Comparison of ENCODE assay signal across 24 cellular contexts in genomic region chr1:91338501-91338900, GRCh38.
"Had no signal": no experiment of that assay in that cellular context is flagged by ENCODE, and none has a peak within 500 bp of the region (broad histone marks: within the 10 kb centered on the region; RNA-seq: fewer than 3 reads in every experiment).

No MANE protein-coding gene starts in this region.

- H3K4me1 Mint-ChIP-seq: naive thymus-derived CD8-positive, alpha-beta T cell; nephron progenitor cell; stimulated activated naive B cell treated with anti-CD40 and anti-IgM and Interleukin-4, amounts not matched to agents 10 μg/mL and 1 μg/mL and 100 μg/mL, for 72 hours had no signal

- H2AFZ ChIP-seq: hepatocyte had no signal

- H3K27ac ChIP-seq: dorsolateral prefrontal cortex, epithelial cell of prostate, gastrocnemius medialis, hepatocyte, lower lobe of right lung, prostate gland, sigmoid colon, thoracic aorta, tibial nerve had no signal

- H3K36me3 Mint-ChIP-seq: stimulated activated naive B cell treated with anti-CD40 and anti-IgM and Interleukin-4, amounts not matched to agents 10 μg/mL and 1 μg/mL and 100 μg/mL, for 72 hours had no signal

- H3K9me3 ChIP-seq: gastrocnemius medialis, lower lobe of right lung, prostate gland, thoracic aorta, tibial nerve had no signal

- ATAC-seq: esophagus mucosa; gastrocnemius medialis; left colon; left ventricle myocardium superior; lower lobe of right lung; naive thymus-derived CD8-positive, alpha-beta T cell; right cardiac atrium; stimulated activated naive B cell treated with anti-CD40 and anti-IgM and Interleukin-4, amounts not matched to agents 10 μg/mL and 1 μg/mL and 100 μg/mL, for 72 hours had no signal

- H3K4me3 Mint-ChIP-seq: naive thymus-derived CD8-positive, alpha-beta T cell; nephron progenitor cell; stimulated activated naive B cell treated with anti-CD40 and anti-IgM and Interleukin-4, amounts not matched to agents 10 μg/mL and 1 μg/mL and 100 μg/mL, for 72 hours; stimulated activated naive CD8-positive, alpha-beta T cell treated with anti-CD3 and anti-CD28 coated beads, Interleukin-15, Interleukin-2, amounts not matched to agents 100 ng/mL and 50 ng/mL, for 24 hours had no signal

- H3K79me2 ChIP-seq: hepatocyte had no signal

- H3K27ac Mint-ChIP-seq: nephron progenitor cell; stimulated activated naive B cell treated with anti-CD40 and anti-IgM and Interleukin-4, amounts not matched to agents 10 μg/mL and 1 μg/mL and 100 μg/mL, for 72 hours; stimulated activated naive CD8-positive, alpha-beta T cell treated with anti-CD3 and anti-CD28 coated beads, Interleukin-15, Interleukin-2, amounts not matched to agents 100 ng/mL and 50 ng/mL, for 24 hours had no signal

- H3K4me2 ChIP-seq: hepatocyte had no signal

- H3K4me1 ChIP-seq: gastrocnemius medialis, lower lobe of right lung, prostate gland, sigmoid colon, tibial nerve had no signal

- H3K4me3 ChIP-seq: dorsolateral prefrontal cortex, gastrocnemius medialis, hepatocyte, lower lobe of right lung, prostate gland, sigmoid colon, thoracic aorta, tibial nerve had no signal

- H3K9me3 Mint-ChIP-seq: nephron progenitor cell; stimulated activated naive CD8-positive, alpha-beta T cell treated with anti-CD3 and anti-CD28 coated beads, Interleukin-15, Interleukin-2, amounts not matched to agents 100 ng/mL and 50 ng/mL, for 24 hours had no signal

- H3K27me3 ChIP-seq: dorsolateral prefrontal cortex, gastrocnemius medialis, hepatocyte, sigmoid colon, tibial nerve had no signal

- H3K36me3 ChIP-seq: gastrocnemius medialis, lower lobe of right lung, prostate gland, sigmoid colon, thoracic aorta had no signal

- DNase-seq: caudate nucleus; cerebellar nuclear complex; dorsolateral prefrontal cortex; effector CD4-positive, alpha-beta T cell; foreskin fibroblast; gastrocnemius medialis; head of caudate nucleus; kidney glomerular epithelial cell; left colon; left ventricle myocardium superior; lower lobe of right lung; naive thymus-derived CD8-positive, alpha-beta T cell; nephron progenitor cell; sigmoid colon; stimulated activated CD4-positive, alpha-beta T cell treated with anti-CD3 and anti-CD28 coated beads, Interleukin-4, amount 100 ng/mL, for 4 hours; stimulated activated naive B cell treated with anti-CD40 and anti-IgM and Interleukin-4, amounts not matched to agents 10 μg/mL and 1 μg/mL and 100 μg/mL, for 72 hours had no signal
